ENCODE assay signal across 35 cellular contexts in the genomic region with DNA sequence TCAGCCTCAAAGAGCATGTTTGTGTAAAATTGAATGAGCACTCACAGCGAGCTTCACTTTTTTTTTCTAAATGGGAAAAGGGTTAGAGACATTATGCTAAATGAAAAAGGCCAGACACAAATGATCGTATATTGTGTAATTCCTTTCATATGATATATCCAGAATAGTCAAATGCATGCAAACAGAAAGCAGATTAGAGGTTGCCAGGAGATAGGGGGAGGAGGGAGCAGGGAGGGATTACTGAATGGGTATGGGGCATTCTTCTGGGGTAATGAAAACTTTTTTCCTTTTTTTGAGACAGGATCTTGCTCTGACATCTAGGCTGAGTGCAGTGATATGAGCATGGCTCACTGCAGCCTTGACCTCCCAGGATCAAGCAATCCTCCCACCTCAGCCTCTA. TPM values are rescaled to one million over a fixed set of nuclear protein-coding genes. Genes with fewer than 3 reads are reported as not detected.
DNase-seq lines count a peak whose midpoint lies in the region; ATAC-seq and TF ChIP-seq lines count a peak whose summit lies in the region.
"Had no signal": no experiment of that assay in that cellular context is flagged by ENCODE, and none has a peak within 500 bp of the region (broad histone marks: within the 10 kb centered on the region; RNA-seq: fewer than 3 reads in every experiment).

No MANE protein-coding gene starts in this region.

- no peaks in the 10 kb centered on the region for H3K27me3 Mint-ChIP-seq in osteocyte (ENCODE audit: unreplicated experiment)
- H3K27me3 Mint-ChIP-seq: CD4-positive, CD25-positive, alpha-beta regulatory T cell had no signal

- no peak overlapping the region for H3K4me3 Mint-ChIP-seq in osteocyte (ENCODE audit: unreplicated experiment)
- H3K4me3 Mint-ChIP-seq in stimulated activated effector memory CD8-positive, alpha-beta T cell treated with anti-CD3 and anti-CD28 coated beads, Interleukin-12 subunit alpha, Interleukin-12 subunit beta, amount 100 ng/mL, for 72 hours: no peak overlapping the region
- H3K4me3 Mint-ChIP-seq: B cell; CD14-positive monocyte; CD4-positive, alpha-beta memory T cell; CD4-positive, alpha-beta T cell; CD4-positive, CD25-positive, alpha-beta regulatory T cell; CD8-positive, alpha-beta memory T cell; CD8-positive, alpha-beta T cell had no signal

- H3K79me1 ChIP-seq in mesendoderm (ENCODE audit: low read length): no peaks in the 10 kb centered on the region

- no peak overlapping the region for H3K4me2 ChIP-seq in mesendoderm (ENCODE audit: low read length)
- H3K4me2 ChIP-seq: A549; BLaER1; BLaER1 treated with 17β-estradiol and CSF1 and Interleukin-3, amounts not matched to agents 10 nM and 100 nM had no signal

- H3K9me3 Mint-ChIP-seq in osteocyte (ENCODE audit: unreplicated experiment): peaks cover 9% of the 10 kb centered on the region
- no peaks in the 10 kb centered on the region for H3K9me3 Mint-ChIP-seq in stimulated activated effector memory CD8-positive, alpha-beta T cell treated with anti-CD3 and anti-CD28 coated beads, Interleukin-12 subunit alpha, Interleukin-12 subunit beta, amount 100 ng/mL, for 72 hours
- H3K9me3 Mint-ChIP-seq: CD4-positive, alpha-beta T cell; CD8-positive, alpha-beta memory T cell; CD8-positive, alpha-beta T cell had no signal

- no peak overlapping the region for H2BK15ac ChIP-seq in mesendoderm (replicated peaks; ENCODE audit: low read depth)

- no peaks in the 10 kb centered on the region for H3K9me3 ChIP-seq in HAP-1
- H3K9me3 ChIP-seq: A549, BE2C, BLaER1, Caco-2 had no signal

- H3K79me2 ChIP-seq in mesendoderm (ENCODE audit: control insufficient read depth, insufficient read depth, low read length): no peaks in the 10 kb centered on the region

- ATAC-seq in stimulated activated effector memory CD8-positive, alpha-beta T cell treated with anti-CD3 and anti-CD28 coated beads, Interleukin-12 subunit alpha, Interleukin-12 subunit beta, amount 100 ng/mL, for 72 hours: no peak
- ATAC-seq: A549; CD8-positive, alpha-beta T cell had no signal

- H2BK120ac ChIP-seq in mesendoderm (ENCODE audit: low read depth, low read length): no peak overlapping the region

- TF ChIP-seq CTCF in retinal pigment epithelial cell (conservative IDR thresholded peaks at IDR 0.05; ENCODE audit: low read depth, low read length) (no peak), foreskin fibroblast (IDR thresholded peaks at IDR 0.05; ENCODE audit: low read depth, low read length) (no peak), osteocyte (IDR thresholded peaks at IDR 0.05) (no peak)

- no peak overlapping the region for H4K5ac ChIP-seq in mesendoderm (ENCODE audit: low read length)

- no CpG with 5 or more reads among the region's 2 CpGs for WGBS in mesendoderm (ENCODE audit: extremely low coverage, insufficient coverage, low lambda C conversion rate)

- no peak overlapping the region for H3K56ac ChIP-seq in mesendoderm (ENCODE audit: low read length)

- H3K4ac ChIP-seq in mesendoderm (ENCODE audit: low read depth, low read length): no peak overlapping the region

- H3K4me3 ChIP-seq in HAP-1 (no peak overlapping the region), mesendoderm (ENCODE audit: low read length) (no peak overlapping the region), retinal pigment epithelial cell (ENCODE audit: low read length) (no peak overlapping the region), foreskin fibroblast (ENCODE audit: low read depth in 1 of 2, low read length in 2 of 2) (no peak overlapping the region)
- H3K4me3 ChIP-seq: A549; BLaER1; BLaER1 treated with 17β-estradiol and CSF1 and Interleukin-3, amounts not matched to agents 10 nM and 100 nM had no signal

- no peaks in the 10 kb centered on the region for H3K36me3 Mint-ChIP-seq in osteocyte (ENCODE audit: unreplicated experiment)
- H3K36me3 Mint-ChIP-seq in stimulated activated effector memory CD8-positive, alpha-beta T cell treated with anti-CD3 and anti-CD28 coated beads, Interleukin-12 subunit alpha, Interleukin-12 subunit beta, amount 100 ng/mL, for 72 hours: no peaks in the 10 kb centered on the region
- H3K36me3 Mint-ChIP-seq: CD14-positive monocyte; CD4-positive, alpha-beta memory T cell; CD4-positive, CD25-positive, alpha-beta regulatory T cell; CD8-positive, alpha-beta T cell had no signal

- no peak overlapping the region for H3K27ac Mint-ChIP-seq in osteocyte (ENCODE audit: unreplicated experiment)
- no peak overlapping the region for H3K27ac Mint-ChIP-seq in stimulated activated effector memory CD8-positive, alpha-beta T cell treated with anti-CD3 and anti-CD28 coated beads, Interleukin-12 subunit alpha, Interleukin-12 subunit beta, amount 100 ng/mL, for 72 hours
- H3K27ac Mint-ChIP-seq: B cell; CD14-positive monocyte; CD4-positive, alpha-beta T cell; CD4-positive, CD25-positive, alpha-beta regulatory T cell; CD8-positive, alpha-beta T cell had no signal

- DNase-seq in HAP-1 (ENCODE audit: low spot score in 2 of 2) (peak; percentile 60 to 69), OCI-M1 (lab: John Stamatoyannopoulos, UW) (peak; percentile 82), mesendoderm (no peak), retinal pigment epithelial cell (ENCODE audit: low read depth) (peak; percentile 23), foreskin fibroblast (no peak), osteocyte (ENCODE audit: extremely low spot score, unreplicated experiment) (no peak), ureter (ENCODE audit: low spot score) (no peak)
- no peak for DNase-seq in stimulated activated effector memory CD8-positive, alpha-beta T cell treated with anti-CD3 and anti-CD28 coated beads, Interleukin-12 subunit alpha, Interleukin-12 subunit beta, amount 100 ng/mL, for 72 hours (ENCODE audit: low spot score in 2 of 2)
- DNase-seq: 8988T; ACHN; AML-193; BE2C; C1 segment of cervical spinal cord; Caco-2; Calu3; CD4-positive, alpha-beta memory T cell; CD4-positive, alpha-beta T cell; CD4-positive, CD25-positive, alpha-beta regulatory T cell; CD8-positive, alpha-beta memory T cell; CD8-positive, alpha-beta T cell; COR-L47; DMS 273 treated with DMSO at 0.1 percent for 48 hours; DMS153; DMS53; DMS79; DMS79 treated with DMSO at 0.1 percent for 48 hours; DND-41; EL had no signal

- H3K23ac ChIP-seq in mesendoderm (ENCODE audit: low read length): no peak overlapping the region

- H3K4me1 Mint-ChIP-seq in osteocyte (ENCODE audit: unreplicated experiment): no peaks in the 10 kb centered on the region
- peaks cover 8% of the 10 kb centered on the region for H3K4me1 Mint-ChIP-seq in stimulated activated effector memory CD8-positive, alpha-beta T cell treated with anti-CD3 and anti-CD28 coated beads, Interleukin-12 subunit alpha, Interleukin-12 subunit beta, amount 100 ng/mL, for 72 hours
- H3K4me1 Mint-ChIP-seq: B cell, CD14-positive monocyte had no signal

- in situ Hi-C loops in HAP-1 (cut with MboI; ENCODE audit: low sequenced_read_pairs): no loop called here

- no peak overlapping the region for H2AK5ac ChIP-seq in mesendoderm (ENCODE audit: low read length)

- no peak overlapping the region for H3K27ac ChIP-seq in mesendoderm (ENCODE audit: low read depth, low read length)
- H3K27ac ChIP-seq: 22Rv1; A549; BLaER1; BLaER1 treated with 17β-estradiol and CSF1 and Interleukin-3, amounts not matched to agents 10 nM and 100 nM; C4-2B had no signal

- H2BK5ac ChIP-seq in mesendoderm (ENCODE audit: low read length): no peak overlapping the region

- peak overlapping the region; percentile 13 for H4K8ac ChIP-seq in mesendoderm (ENCODE audit: low read depth, low read length)

- H3K18ac ChIP-seq in mesendoderm (ENCODE audit: low read length): no peak overlapping the region

- H3K27me3 ChIP-seq in HAP-1 (ENCODE audit: low read depth) (no peaks in the 10 kb centered on the region), mesendoderm (ENCODE audit: insufficient read depth, low read length, poor library complexity) (no peaks in the 10 kb centered on the region)
- H3K27me3 ChIP-seq: BE2C; BLaER1; BLaER1 treated with 17β-estradiol and CSF1 and Interleukin-3, amounts not matched to agents 10 nM and 100 nM had no signal

- no peak overlapping the region for H3K9ac ChIP-seq in mesendoderm (ENCODE audit: low read length)
- H3K9ac ChIP-seq: BLaER1; BLaER1 treated with 17β-estradiol and CSF1 and Interleukin-3, amounts not matched to agents 10 nM and 100 nM had no signal

- H3K4me1 ChIP-seq in HAP-1 (peaks cover 33% of the 10 kb centered on the region), mesendoderm (ENCODE audit: control insufficient read depth, low read depth, low read length) (peaks cover 5% of the 10 kb centered on the region)
- H3K4me1 ChIP-seq: A549, BE2C, BLaER1, Caco-2 had no signal

- H3K36me3 ChIP-seq in HAP-1 (replicated peaks) (no peaks in the 10 kb centered on the region), mesendoderm (ENCODE audit: control insufficient read depth, insufficient read depth, low read length) (no peaks in the 10 kb centered on the region)
- H3K36me3 ChIP-seq: BE2C; BLaER1; BLaER1 treated with 17β-estradiol and CSF1 and Interleukin-3, amounts not matched to agents 10 nM and 100 nM had no signal

RNA-seq across cellular contexts. Expression of gene DMAC1, which starts 47.1 kb away (rescaled TPM):
- polyA plus RNA-seq in mesendoderm (2013, experiment 1 of 2): 112 TPM
- polyA plus RNA-seq in mesendoderm (2013, experiment 2 of 2): 115 TPM
- 41.1 and 41.6 TPM in 2 replicates for total RNA-seq in osteocyte
- total RNA-seq in ureter: 81.9 TPM

Comparison
In these comparisons a context has a peak if more than half of its experiments do, and no peak if none do; other contexts are left out.
1. DNase-seq: peak in HAP-1 (2 of 2), OCI-M1 (single experiment) and retinal pigment epithelial cell (single experiment); none in mesendoderm (single experiment), foreskin fibroblast (0 of 2), osteocyte (single experiment), stimulated activated effector memory CD8-positive, alpha-beta T cell treated with anti-CD3 and anti-CD28 coated beads, Interleukin-12 subunit alpha, Interleukin-12 subunit beta, amount 100 ng/mL, for 72 hours (0 of 2) and ureter (single experiment).